Comparison of ENCODE assay signal across 9 cellular contexts in genomic region chr12:90090929-90091651, GRCh38.
DNase-seq lines count a peak whose midpoint lies in the region; ATAC-seq and TF ChIP-seq lines count a peak whose summit lies in the region.
"Had no signal": no experiment of that assay in that cellular context is flagged by ENCODE, and none has a peak within 500 bp of the region (broad histone marks: within the 10 kb centered on the region; RNA-seq: fewer than 3 reads in every experiment).

No MANE protein-coding gene starts in this region.

- no peaks in the 10 kb centered on the region for H3K9me3 Mint-ChIP-seq in activated CD4-positive, alpha-beta T cell treated with anti-CD3 and anti-CD28 coated beads for 36 hours (ENCODE audit: low read depth)

- DNase-seq in activated CD4-positive, alpha-beta T cell treated with anti-CD3 and anti-CD28 coated beads for 36 hours, result peak; percentile 56
- no peak for DNase-seq in activated CD4-positive, alpha-beta T cell treated with anti-CD3 and anti-CD28 coated beads, Interleukin-2, amount 50 U/mL, for 1 hour
- DNase-seq in RKO (ENCODE audit: low spot score), result peak; percentile 93
- peak; percentile 96 to 98 for DNase-seq in foreskin fibroblast
- DNase-seq in stimulated activated CD4-positive, alpha-beta T cell treated with anti-CD3 and anti-CD28 coated beads, Interleukin-4, amount 100 ng/mL, for 24 hours, result peak; percentile 7
- DNase-seq in NCI-H1436 treated with DMSO at 0.1 percent for 48 hours (lab: John Stamatoyannopoulos, UW), result no peak
- DNase-seq in vagina (ENCODE audit: extremely low spot score in 2 of 2), result no peak
- no peak for DNase-seq in GM19240 (ENCODE audit: insufficient read length, low spot score)

- POLR2A ChIA-PET in activated CD4-positive, alpha-beta T cell treated with anti-CD3 and anti-CD28 coated beads for 36 hours (lab: Charles Lee), result no interaction called here

- H3K27ac Mint-ChIP-seq in activated CD4-positive, alpha-beta T cell treated with anti-CD3 and anti-CD28 coated beads for 36 hours, result no peak overlapping the region

- intact Hi-C loops in activated CD4-positive, alpha-beta T cell treated with anti-CD3 and anti-CD28 coated beads for 36 hours (cut with DNase I, micrococcal nuclease), result loop anchor here in 1 of 2 experiments (5.0 kb wide), 1 partner anchor 229 kb away; no protein-coding TSS in a partner anchor
- intact Hi-C loops in vagina (cut with DNase I), result no loop called here

- no peak for TF ChIP-seq CTCF in foreskin fibroblast (IDR thresholded peaks at IDR 0.05; ENCODE audit: low read depth, low read length)
- TF ChIP-seq CTCF in vagina (IDR thresholded peaks at IDR 0.05), result no peak

- CTCF ChIA-PET in activated CD4-positive, alpha-beta T cell treated with anti-CD3 and anti-CD28 coated beads for 36 hours (lab: Charles Lee), result no interaction called here

- H3K27me3 ChIP-seq in vagina, result no peaks in the 10 kb centered on the region
- H3K27me3 ChIP-seq: ovary had no signal

- H3K27me3 Mint-ChIP-seq in activated CD4-positive, alpha-beta T cell treated with anti-CD3 and anti-CD28 coated beads for 36 hours, result no peaks in the 10 kb centered on the region

- H3K4me3 ChIP-seq in foreskin fibroblast (ENCODE audit: low read depth in 1 of 2, low read length in 2 of 2) (no peak overlapping the region), vagina (no peak overlapping the region)
- H3K4me3 ChIP-seq: ovary had no signal

- TF ChIP-seq POLR2A in vagina (IDR thresholded peaks at IDR 0.05), result no peak

- H3K4me1 Mint-ChIP-seq in activated CD4-positive, alpha-beta T cell treated with anti-CD3 and anti-CD28 coated beads for 36 hours, result peaks cover 21% of the 10 kb centered on the region

- no peak overlapping the region for H3K4me3 Mint-ChIP-seq in activated CD4-positive, alpha-beta T cell treated with anti-CD3 and anti-CD28 coated beads for 36 hours

- H3K27ac ChIP-seq in vagina, result no peak overlapping the region
- H3K27ac ChIP-seq: ovary had no signal

- peaks cover 12% of the 10 kb centered on the region for H3K4me1 ChIP-seq in vagina

- no peaks in the 10 kb centered on the region for H3K36me3 ChIP-seq in vagina
- H3K36me3 ChIP-seq: ovary had no signal

- H3K36me3 Mint-ChIP-seq in activated CD4-positive, alpha-beta T cell treated with anti-CD3 and anti-CD28 coated beads for 36 hours (ENCODE audit: low read depth), result no peaks in the 10 kb centered on the region

- H3K9me3 ChIP-seq in vagina, result no peaks in the 10 kb centered on the region
- H3K9me3 ChIP-seq: ovary had no signal

- ATAC-seq in activated CD4-positive, alpha-beta T cell treated with anti-CD3 and anti-CD28 coated beads for 36 hours, result peak; percentile 69

Comparison
In these comparisons a context has a peak if more than half of its experiments do, and no peak if none do; other contexts are left out.
1. DNase-seq: peak in activated CD4-positive, alpha-beta T cell treated with anti-CD3 and anti-CD28 coated beads for 36 hours (single experiment), RKO (single experiment), foreskin fibroblast (2 of 2) and stimulated activated CD4-positive, alpha-beta T cell treated with anti-CD3 and anti-CD28 coated beads, Interleukin-4, amount 100 ng/mL, for 24 hours (single experiment); none in activated CD4-positive, alpha-beta T cell treated with anti-CD3 and anti-CD28 coated beads, Interleukin-2, amount 50 U/mL, for 1 hour (single experiment), NCI-H1436 treated with DMSO at 0.1 percent for 48 hours (single experiment), vagina (0 of 2) and GM19240 (single experiment).